In genomic region chr2:54116608-54117007, GRCh38 we compare ENCODE assay signal across 8 cellular contexts. TPM values are rescaled to one million over a fixed set of nuclear protein-coding genes. Genes with fewer than 3 reads are reported as not detected.
DNase-seq lines count a peak whose midpoint lies in the region; ATAC-seq, FAIRE-seq and TF ChIP-seq lines count a peak whose summit lies in the region.
"Not testable (repeated sequence)": the region's sequence is repeated elsewhere in the genome, so short reads cannot be mapped to it uniquely, and the experiment has no call there.

No MANE protein-coding gene starts in this region.

- not testable (repeated sequence) for H3K9me2 ChIP-seq in DOHH2 (replicated peaks; ENCODE audit: control insufficient read depth, low read length); MM.1S (replicated peaks; ENCODE audit: insufficient read depth, low read length)

- WGBS in A549 (ENCODE audit: missing lambda C conversion rate), result 96% methylated on average over 10 of the region's 10 CpGs

- peaks cover 36% of the 10 kb centered on the region for H3K36me3 ChIP-seq in DOHH2 (ENCODE audit: control insufficient read depth, low read length)
- not testable (repeated sequence) for H3K36me3 ChIP-seq in MM.1S (replicated peaks; ENCODE audit: insufficient read depth, low read length); bronchial epithelial cell (ENCODE audit: control insufficient read depth, insufficient read depth, low read length); gastrocnemius medialis

- TF ChIP-seq CTCF in A549 (IDR thresholded peaks at IDR 0.05); DOHH2 (IDR thresholded peaks at IDR 0.05; ENCODE audit: low read depth, low read length, poor library complexity, severe bottlenecking); MM.1S (IDR thresholded peaks at IDR 0.05; ENCODE audit: low read length); bronchial epithelial cell (IDR thresholded peaks at IDR 0.05; ENCODE audit: insufficient read depth, low read length, severe bottlenecking): not testable (repeated sequence)
- peak in 1 of 5 experiments; percentile 3 for TF ChIP-seq CTCF in gastrocnemius medialis (IDR thresholded peaks at IDR 0.05 in 4 of 5, conservative IDR thresholded peaks at IDR 0.05 in 1 of 5)

- peaks cover 16% of the 10 kb centered on the region for H3K9me3 ChIP-seq in A549
- peaks cover 27% of the 10 kb centered on the region for H3K9me3 ChIP-seq in DOHH2 (ENCODE audit: control insufficient read depth, insufficient read depth, low read length)
- H3K9me3 ChIP-seq in MM.1S (replicated peaks; ENCODE audit: insufficient read depth, low read length); gastrocnemius medialis: not testable (repeated sequence)

- H3K9me3 Mint-ChIP-seq in T-helper 1 cell treated with Interleukin-12 subunit alpha and Interleukin-12 subunit beta and Interleukin-4 antibody, amounts not matched to agents 30 μg/mL and 1 μg/mL, for 36 hours, result peaks cover 23% of the 10 kb centered on the region
- H3K9me3 Mint-ChIP-seq in activated T-helper 1 cell treated with anti-CD3 and anti-CD28 coated beads, Interleukin-12 subunit alpha, Interleukin-12 subunit beta, Interleukin-2, Interleukin-4 antibody, amounts not matched to agents 30 ng/mL and 10 ng/mL and 1 ng/mL, durations not matched to agents 14 hours and 24 hours and 36 hours, result peaks cover 21% of the 10 kb centered on the region

- not testable (repeated sequence) for H3K4me3 ChIP-seq in A549; MM.1S (ENCODE audit: low read length); bronchial epithelial cell (ENCODE audit: low read depth, low read length)
- H3K4me3 ChIP-seq in DOHH2 (ENCODE audit: low read length) (peak overlapping the region; percentile 95), gastrocnemius medialis (peak overlapping the region in 3 of 4 donors; percentile 70 to 89 (median 79))

- H3K4me1 ChIP-seq in A549; MM.1S (ENCODE audit: low read length): not testable (repeated sequence)
- peaks cover 27% of the 10 kb centered on the region for H3K4me1 ChIP-seq in DOHH2 (ENCODE audit: control insufficient read depth, low read length)
- peaks cover 13 to 25% of the 10 kb centered on the region in 2 donors for H3K4me1 ChIP-seq in gastrocnemius medialis

- not testable (repeated sequence) for H4K20me1 ChIP-seq in DOHH2 (ENCODE audit: control insufficient read depth, insufficient read depth, low read depth, low read length); MM.1S (ENCODE audit: insufficient read depth, low read length)

- H3K4me2 ChIP-seq in A549, result not testable (repeated sequence)
- peak overlapping the region; percentile 79 for H3K4me2 ChIP-seq in DOHH2 (ENCODE audit: low read length)
- H3K4me2 ChIP-seq in MM.1S (ENCODE audit: low read depth, low read length), result peak overlapping the region; percentile 85; the same call in 1 of the 2 replicates

- not testable (repeated sequence) for TF ChIP-seq RAD21 in A549 (conservative IDR thresholded peaks at IDR 0.05 in 1 of 2, IDR thresholded peaks at IDR 0.05 in 1 of 2)

- H3K27ac ChIP-seq in A549; DOHH2 (ENCODE audit: low read depth, low read length); MM.1S (ENCODE audit: low read length): not testable (repeated sequence)
- H3K27ac ChIP-seq in gastrocnemius medialis, result peak overlapping the region; percentile 97 to 99 (median 98)

- peak in 1 of 2 experiments; percentile 11 for DNase-seq in A549 (ENCODE audit: low read depth in 1 of 2, low spot score in 1 of 2)
- not testable (repeated sequence) for DNase-seq in MM.1S; activated T-helper 1 cell treated with anti-CD3 and anti-CD28 coated beads, Interleukin-12 subunit alpha, Interleukin-12 subunit beta, Interleukin-2, Interleukin-4 antibody, amounts not matched to agents 30 ng/mL and 10 ng/mL and 1 ng/mL, durations not matched to agents 14 hours and 24 hours and 36 hours (ENCODE audit: low spot score)
- peak; percentile 28 for DNase-seq in bronchial epithelial cell (ENCODE audit: low read depth)
- peak; percentile 48 for DNase-seq in kidney tubule cell (ENCODE audit: low spot score)
- peak in 1 of 2 donors; percentile 46 for DNase-seq in gastrocnemius medialis

- H3K27me3 ChIP-seq in DOHH2 (ENCODE audit: control insufficient read depth, low read length); MM.1S (replicated peaks; ENCODE audit: insufficient read depth, low read length); bronchial epithelial cell (ENCODE audit: control insufficient read depth, insufficient read depth, low read length); gastrocnemius medialis: not testable (repeated sequence)

- ATAC-seq in A549, gastrocnemius medialis: not testable (repeated sequence)

- TF ChIP-seq POLR2A in A549 (IDR thresholded peaks at IDR 0.05; ENCODE audit: low read length); gastrocnemius medialis (IDR thresholded peaks at IDR 0.05): not testable (repeated sequence)

- H3K79me2 ChIP-seq in DOHH2 (ENCODE audit: control insufficient read depth, low read length), result peaks cover 21% of the 10 kb centered on the region
- H3K79me2 ChIP-seq in MM.1S (ENCODE audit: low read length), result not testable (repeated sequence)

- not testable (repeated sequence) for H3K27me3 Mint-ChIP-seq in T-helper 1 cell treated with Interleukin-12 subunit alpha and Interleukin-12 subunit beta and Interleukin-4 antibody, amounts not matched to agents 30 μg/mL and 1 μg/mL, for 36 hours (ENCODE audit: low read depth); activated T-helper 1 cell treated with anti-CD3 and anti-CD28 coated beads, Interleukin-12 subunit alpha, Interleukin-12 subunit beta, Interleukin-2, Interleukin-4 antibody, amounts not matched to agents 30 ng/mL and 10 ng/mL and 1 ng/mL, durations not matched to agents 14 hours and 24 hours and 36 hours (ENCODE audit: insufficient read depth)

- POLR2A ChIA-PET in A549 (lab: Yijun Ruan, JAX), result interaction anchor here (1.0 to 1.8 kb wide), 3 partner anchors 10 to 588 kb away, joined by 4 to 9 read pairs (median 9); no protein-coding TSS in a partner anchor

- TF ChIP-seq EP300 in A549 (IDR thresholded peaks at IDR 0.05), result not testable (repeated sequence)

- not testable (repeated sequence) for H3K9ac ChIP-seq in MM.1S (ENCODE audit: low read length)

- in situ Hi-C loops in gastrocnemius medialis (cut with MboI; ENCODE audit: low sequenced_read_pairs in 4 of 4), result loop anchor here in 3 of 4 donors (10.0 to 25.0 kb wide), 5 partner anchors 142 to 921 kb away; partner anchors contain the start of genes EML6 (in 1 of the 3) and PSME4 (in 1 of the 3)

- peaks cover 16% of the 10 kb centered on the region for H3K4me1 Mint-ChIP-seq in T-helper 1 cell treated with Interleukin-12 subunit alpha and Interleukin-12 subunit beta and Interleukin-4 antibody, amounts not matched to agents 30 μg/mL and 1 μg/mL, for 36 hours (ENCODE audit: low read depth)
- H3K4me1 Mint-ChIP-seq in activated T-helper 1 cell treated with anti-CD3 and anti-CD28 coated beads, Interleukin-12 subunit alpha, Interleukin-12 subunit beta, Interleukin-2, Interleukin-4 antibody, amounts not matched to agents 30 ng/mL and 10 ng/mL and 1 ng/mL, durations not matched to agents 14 hours and 24 hours and 36 hours (ENCODE audit: low read depth), result peaks cover 14% of the 10 kb centered on the region

- peaks cover 23% of the 10 kb centered on the region for H3K36me3 Mint-ChIP-seq in T-helper 1 cell treated with Interleukin-12 subunit alpha and Interleukin-12 subunit beta and Interleukin-4 antibody, amounts not matched to agents 30 μg/mL and 1 μg/mL, for 36 hours (ENCODE audit: low read depth)
- H3K36me3 Mint-ChIP-seq in activated T-helper 1 cell treated with anti-CD3 and anti-CD28 coated beads, Interleukin-12 subunit alpha, Interleukin-12 subunit beta, Interleukin-2, Interleukin-4 antibody, amounts not matched to agents 30 ng/mL and 10 ng/mL and 1 ng/mL, durations not matched to agents 14 hours and 24 hours and 36 hours (ENCODE audit: low read depth), result peaks cover 25% of the 10 kb centered on the region

- intact Hi-C loops in activated T-helper 1 cell treated with anti-CD3 and anti-CD28 coated beads, Interleukin-12 subunit alpha, Interleukin-12 subunit beta, Interleukin-2, Interleukin-4 antibody, amounts not matched to agents 30 ng/mL and 10 ng/mL and 1 ng/mL, durations not matched to agents 14 hours and 24 hours and 36 hours (cut with micrococcal nuclease), result loop anchor here (5.0 to 10.0 kb wide), 6 partner anchors 216 to 1576 kb away; partner anchors contain the start of genes CHAC2, PNPT1 and PPP4R3B
- intact Hi-C loops in gastrocnemius medialis (cut with DNase I; ENCODE audit: low total_unique reads), result loop anchor here (5.0 to 10.0 kb wide), 3 partner anchors 216 to 606 kb away; partner anchors contain the start of genes EML6 and SPTBN1

- peak overlapping the region; percentile 94 for H3K4me3 Mint-ChIP-seq in T-helper 1 cell treated with Interleukin-12 subunit alpha and Interleukin-12 subunit beta and Interleukin-4 antibody, amounts not matched to agents 30 μg/mL and 1 μg/mL, for 36 hours
- H3K4me3 Mint-ChIP-seq in activated T-helper 1 cell treated with anti-CD3 and anti-CD28 coated beads, Interleukin-12 subunit alpha, Interleukin-12 subunit beta, Interleukin-2, Interleukin-4 antibody, amounts not matched to agents 30 ng/mL and 10 ng/mL and 1 ng/mL, durations not matched to agents 14 hours and 24 hours and 36 hours, result peak overlapping the region; percentile 92

- peak overlapping the region; percentile 49 for H3K27ac Mint-ChIP-seq in T-helper 1 cell treated with Interleukin-12 subunit alpha and Interleukin-12 subunit beta and Interleukin-4 antibody, amounts not matched to agents 30 μg/mL and 1 μg/mL, for 36 hours
- peak overlapping the region; percentile 37 for H3K27ac Mint-ChIP-seq in activated T-helper 1 cell treated with anti-CD3 and anti-CD28 coated beads, Interleukin-12 subunit alpha, Interleukin-12 subunit beta, Interleukin-2, Interleukin-4 antibody, amounts not matched to agents 30 ng/mL and 10 ng/mL and 1 ng/mL, durations not matched to agents 14 hours and 24 hours and 36 hours

- H2AFZ ChIP-seq in MM.1S (ENCODE audit: low read length), result not testable (repeated sequence)

- FAIRE-seq in A549 (lab: Jason Lieb, UNC); bronchial epithelial cell (lab: Jason Lieb, UNC): not testable (repeated sequence)

- peaks cover 13% of the 10 kb centered on the region for H3F3A ChIP-seq in DOHH2 (ENCODE audit: control insufficient read depth, insufficient read depth)
- H3F3A ChIP-seq in MM.1S (ENCODE audit: insufficient read depth, low read length), result not testable (repeated sequence)

- CTCF ChIA-PET in A549 (lab: Yijun Ruan, JAX), result interaction anchor here (0.6 to 2.1 kb wide), 3 partner anchors 10 to 219 kb away, joined by 3 to 12 read pairs (median 3); no protein-coding TSS in a partner anchor

RNA-seq across cellular contexts. Expression of gene ACYP2, which starts 1.2 kb away (rescaled TPM):
- polyA plus RNA-seq in A549 (2011; rRNA removed) (8.5 and 10.0 TPM in 2 replicates), A549 (2017; fragmentation: RNase III; extraction: RNeasy Plus Mini Kit Qiagen cat#74134 plus additional on column Dnase treatment) (10.0 to 11.4 TPM (median 11.3 TPM) in 3 replicates)
- polyA plus RNA-seq in A549 (2012; cell fraction: cytosol; rRNA removed), result 4.6 and 6.1 TPM in 2 replicates
- polyA plus RNA-seq in A549 (2012; cell fraction: nucleus; rRNA removed), result 1.9 and 2.4 TPM in 2 replicates
- 4.0 and 5.1 TPM in 2 replicates for polyA minus RNA-seq in A549 (2011; rRNA and poly(A)+ RNA removed)
- total RNA-seq in activated T-helper 1 cell treated with anti-CD3 and anti-CD28 coated beads, Interleukin-12 subunit alpha, Interleukin-12 subunit beta, Interleukin-2, Interleukin-4 antibody, amounts not matched to agents 30 ng/mL and 10 ng/mL and 1 ng/mL, durations not matched to agents 14 hours and 24 hours and 36 hours, result 5.2 and 5.9 TPM in 2 replicates
- total RNA-seq in bronchial epithelial cell (9.0 and 25.9 TPM in 2 replicates), gastrocnemius medialis (100 to 1,000 TPM in 2 of 4 donors, 10 to 100 TPM in 2; 52.9 to 121 (median 107) TPM)
